ENCODE assay signal across 8 cellular contexts in the genomic region with DNA sequence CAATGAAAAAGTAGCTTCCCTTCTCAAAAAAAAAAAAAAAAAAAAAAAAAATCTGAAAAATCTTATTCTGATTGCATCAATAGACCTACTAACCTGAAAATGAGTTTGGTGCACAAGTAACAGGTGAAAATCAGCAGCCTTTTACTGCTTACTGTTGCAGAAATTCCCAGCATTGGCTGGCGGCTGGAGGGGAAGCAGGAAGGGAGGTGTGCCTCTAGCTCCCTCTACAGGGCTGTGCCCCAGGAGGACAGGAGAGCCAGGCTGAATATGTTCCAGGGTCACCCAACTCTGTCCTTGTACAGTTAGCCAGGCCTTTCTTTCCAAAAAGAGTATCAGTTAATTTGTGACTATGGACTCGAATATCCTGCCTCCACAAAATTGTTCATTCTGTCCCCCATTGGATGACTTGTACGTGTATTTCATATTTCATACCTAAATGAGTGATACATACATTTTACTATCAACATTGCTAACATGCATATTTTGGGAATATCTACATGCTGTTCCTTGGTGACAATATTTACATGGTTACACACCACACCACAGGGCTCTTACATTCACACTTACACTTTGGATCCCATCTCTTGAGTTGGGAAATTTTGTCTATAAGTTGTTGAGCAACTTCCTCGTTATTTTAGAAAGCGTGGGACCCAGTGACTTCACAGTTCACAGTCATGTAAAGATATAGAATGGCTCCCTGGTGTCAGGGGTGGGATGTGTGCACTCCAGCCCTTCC.
DNase-seq lines count a peak whose midpoint lies in the region; ATAC-seq and TF ChIP-seq lines count a peak whose summit lies in the region.

No MANE protein-coding gene starts in this region.

- no peaks in the 10 kb centered on the region for H3K4me1 Mint-ChIP-seq in activated naive CD4-positive, alpha-beta T cell treated with anti-CD3 and anti-CD28 coated beads, Interleukin-2, amount 10 ng/mL, durations not matched to agents 7 days and 5 days

- H3K4me3 Mint-ChIP-seq in activated naive CD4-positive, alpha-beta T cell treated with anti-CD3 and anti-CD28 coated beads, Interleukin-2, amount 10 ng/mL, durations not matched to agents 7 days and 5 days = no peak overlapping the region

- H3K4me1 ChIP-seq in Peyer's patch = peaks cover 0 to 12% (median 0%) of the 10 kb centered on the region in 4 donors
- H3K4me1 ChIP-seq in cardiac muscle cell (ENCODE audit: low read depth) = peaks cover 46% of the 10 kb centered on the region

- TF ChIP-seq POLR2A in Peyer's patch (IDR thresholded peaks at IDR 0.05) = no peak

- intact Hi-C loops in posterior cingulate gyrus (cut with DNase I) = loop anchor here (2.0 to 5.0 kb wide), 2 partner anchors 81 to 125 kb away; a partner anchor contains a TSS

- no peaks in the 10 kb centered on the region for H3K9me3 ChIP-seq in Peyer's patch
- no peaks in the 10 kb centered on the region for H3K9me3 ChIP-seq in cardiac muscle cell (ENCODE audit: low read depth)

- TF ChIP-seq CTCF in Peyer's patch (IDR thresholded peaks at IDR 0.05) (peak; percentile 46 to 78 (median 70)), cardiac muscle cell (IDR thresholded peaks at IDR 0.05; ENCODE audit: low read depth, low read length) (peak; percentile 92)

- no peaks in the 10 kb centered on the region for H3K27me3 ChIP-seq in Peyer's patch
- no peaks in the 10 kb centered on the region for H3K27me3 ChIP-seq in cardiac muscle cell

- H3K27ac Mint-ChIP-seq in activated naive CD4-positive, alpha-beta T cell treated with anti-CD3 and anti-CD28 coated beads, Interleukin-2, amount 10 ng/mL, durations not matched to agents 7 days and 5 days = no peak overlapping the region

- H3K27ac ChIP-seq in Peyer's patch = peak overlapping the region in 1 of 4 donors; percentile 37
- peak overlapping the region; percentile 81 for H3K27ac ChIP-seq in cardiac muscle cell

- no peaks in the 10 kb centered on the region for H3K36me3 Mint-ChIP-seq in activated naive CD4-positive, alpha-beta T cell treated with anti-CD3 and anti-CD28 coated beads, Interleukin-2, amount 10 ng/mL, durations not matched to agents 7 days and 5 days

- H3K4me3 ChIP-seq in Peyer's patch (no peak overlapping the region), cardiac muscle cell (no peak overlapping the region)

- H3K27me3 Mint-ChIP-seq in activated naive CD4-positive, alpha-beta T cell treated with anti-CD3 and anti-CD28 coated beads, Interleukin-2, amount 10 ng/mL, durations not matched to agents 7 days and 5 days = peaks cover 32% of the 10 kb centered on the region

- CTCF ChIA-PET in activated naive CD4-positive, alpha-beta T cell treated with anti-CD3 and anti-CD28 coated beads, Interleukin-2, amount 10 ng/mL, durations not matched to agents 7 days and 5 days (lab: Charles Lee) = interaction anchor here (0.8 to 5.2 kb wide), 19 partner anchors 9 to 250 kb away, joined by 3 to 28 read pairs (median 6); a partner anchor contains a TSS

- DNase-seq in EH (ENCODE audit: low read depth) = peak; percentile 79
- DNase-seq in HK-2 (ENCODE audit: unreplicated experiment) = peak; percentile 54
- DNase-seq in Peyer's patch = peak; percentile 56 to 88 (median 66)
- peak; percentile 59 for DNase-seq in activated naive CD4-positive, alpha-beta T cell treated with anti-CD3 and anti-CD28 coated beads, Interleukin-2, amount 10 ng/mL, durations not matched to agents 7 days and 5 days
- DNase-seq in cardiac muscle cell (ENCODE audit: low read depth in 1 of 2, low spot score in 1 of 2) = peak; percentile 83 to 85
- peak; percentile 53 to 95 (median 69) for DNase-seq in posterior cingulate gyrus
- DNase-seq in T1000 (lab: John Stamatoyannopoulos, UW) = no peak

- no peak for ATAC-seq in GM21528 (IDR thresholded peaks at IDR 0.05; ENCODE audit: low FRiP score, unreplicated experiment)

- H3K36me3 ChIP-seq in Peyer's patch = no peaks in the 10 kb centered on the region
- H3K36me3 ChIP-seq in cardiac muscle cell = no peaks in the 10 kb centered on the region

- no peaks in the 10 kb centered on the region for H3K9me3 Mint-ChIP-seq in activated naive CD4-positive, alpha-beta T cell treated with anti-CD3 and anti-CD28 coated beads, Interleukin-2, amount 10 ng/mL, durations not matched to agents 7 days and 5 days
